ENCODE assay signal across 8 cellular contexts in the genomic region with DNA sequence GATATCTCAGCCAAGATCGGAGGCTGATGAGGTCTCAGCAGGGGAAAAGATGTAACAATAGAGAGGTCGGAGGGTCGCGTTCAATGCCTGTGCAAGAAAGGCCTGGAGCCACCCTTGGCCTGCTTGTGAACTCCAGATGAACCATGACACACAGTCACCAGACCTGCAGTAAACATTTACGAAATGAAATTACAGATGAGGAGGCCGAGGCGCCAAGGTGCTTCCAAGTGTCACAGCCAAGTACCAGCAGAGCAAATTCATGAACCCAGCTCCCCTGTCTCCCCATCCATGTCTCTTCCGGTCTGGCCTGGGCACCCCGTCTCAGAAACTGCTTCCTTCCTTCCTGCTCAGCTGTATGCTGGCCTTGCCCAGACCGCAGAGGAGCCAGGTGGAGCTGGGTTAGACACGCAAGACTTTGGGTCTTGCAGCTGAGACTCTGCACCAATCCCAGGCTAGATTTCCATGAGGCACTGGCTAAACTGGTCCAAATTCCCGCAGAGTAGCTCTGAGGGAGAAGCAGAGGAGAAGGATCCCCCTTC.
DNase-seq lines count a peak whose midpoint lies in the region; ATAC-seq and TF ChIP-seq lines count a peak whose summit lies in the region.

No MANE protein-coding gene starts in this region.

- H3K36me3 ChIP-seq in OCI-LY1 (ENCODE audit: insufficient read depth, low read length), result peaks cover 15% of the 10 kb centered on the region

- H3K9me3 ChIP-seq in OCI-LY1 (ENCODE audit: low read length), result no peaks in the 10 kb centered on the region

- peak overlapping the region; percentile 94 for H3K27ac Mint-ChIP-seq in stimulated activated effector memory CD8-positive, alpha-beta T cell treated with anti-CD3 and anti-CD28 coated beads, Interleukin-12 subunit alpha, Interleukin-12 subunit beta, amount 100 ng/mL, for 72 hours

- peak; percentile 66 for ATAC-seq in stimulated activated effector memory CD8-positive, alpha-beta T cell treated with anti-CD3 and anti-CD28 coated beads, Interleukin-12 subunit alpha, Interleukin-12 subunit beta, amount 100 ng/mL, for 72 hours

- peaks cover 32% of the 10 kb centered on the region for H3K4me1 ChIP-seq in OCI-LY1 (ENCODE audit: insufficient read depth, low read length, severe bottlenecking)

- no peak overlapping the region for H2AFZ ChIP-seq in OCI-LY1 (ENCODE audit: low read length)

- H3K27me3 ChIP-seq in OCI-LY1 (ENCODE audit: insufficient read depth, low read length), result no peaks in the 10 kb centered on the region

- no peak overlapping the region; the same call in 1 of the 2 replicates for H3K9ac ChIP-seq in OCI-LY1 (ENCODE audit: low read length)

- H3K9me2 ChIP-seq in OCI-LY1 (ENCODE audit: low read depth, low read length), result no peaks in the 10 kb centered on the region

- no peak for TF ChIP-seq CTCF in OCI-LY1 (IDR thresholded peaks at IDR 0.05; ENCODE audit: low read length)
- no peak for TF ChIP-seq CTCF in choroid plexus epithelial cell (conservative IDR thresholded peaks at IDR 0.05; ENCODE audit: low read depth, low read length)

- H3K9me3 Mint-ChIP-seq in stimulated activated effector memory CD8-positive, alpha-beta T cell treated with anti-CD3 and anti-CD28 coated beads, Interleukin-12 subunit alpha, Interleukin-12 subunit beta, amount 100 ng/mL, for 72 hours, result no peaks in the 10 kb centered on the region

- peaks cover 27% of the 10 kb centered on the region for H3K4me1 Mint-ChIP-seq in stimulated activated effector memory CD8-positive, alpha-beta T cell treated with anti-CD3 and anti-CD28 coated beads, Interleukin-12 subunit alpha, Interleukin-12 subunit beta, amount 100 ng/mL, for 72 hours

- peak overlapping the region; percentile 14; the same call in 1 of the 2 replicates for H3K4me2 ChIP-seq in OCI-LY1 (ENCODE audit: low read length)

- H3K4me3 Mint-ChIP-seq in stimulated activated effector memory CD8-positive, alpha-beta T cell treated with anti-CD3 and anti-CD28 coated beads, Interleukin-12 subunit alpha, Interleukin-12 subunit beta, amount 100 ng/mL, for 72 hours, result peak overlapping the region; percentile 26

- peak; percentile 31 for DNase-seq in activated CD4-positive, alpha-beta T cell treated with anti-CD3 and anti-CD28 coated beads for 48 hours
- no peak for DNase-seq in activated CD4-positive, alpha-beta T cell treated with anti-CD3 and anti-CD28 coated beads for 1 hour
- DNase-seq in choroid plexus epithelial cell (ENCODE audit: low read depth) (peak; percentile 63), T1000 (lab: John Stamatoyannopoulos, UW) (no peak), NCI-H2171 (lab: John Stamatoyannopoulos, UW) (no peak), EL (no peak)
- no peak for DNase-seq in stimulated activated effector memory CD8-positive, alpha-beta T cell treated with anti-CD3 and anti-CD28 coated beads, Interleukin-12 subunit alpha, Interleukin-12 subunit beta, amount 100 ng/mL, for 72 hours (ENCODE audit: low spot score in 2 of 2)

- H3K4me3 ChIP-seq in OCI-LY1 (ENCODE audit: low read depth, low read length, poor library complexity, severe bottlenecking) (no peak overlapping the region), choroid plexus epithelial cell (ENCODE audit: low read depth, low read length) (no peak overlapping the region)

- peak overlapping the region; percentile 16 for H3K27ac ChIP-seq in OCI-LY1 (ENCODE audit: low read depth, low read length, poor library complexity, severe bottlenecking)

- H3K36me3 Mint-ChIP-seq in stimulated activated effector memory CD8-positive, alpha-beta T cell treated with anti-CD3 and anti-CD28 coated beads, Interleukin-12 subunit alpha, Interleukin-12 subunit beta, amount 100 ng/mL, for 72 hours, result peaks cover 34% of the 10 kb centered on the region

- H4K20me1 ChIP-seq in OCI-LY1 (ENCODE audit: insufficient read depth, low read length), result no peaks in the 10 kb centered on the region

- no peaks in the 10 kb centered on the region for H3F3A ChIP-seq in OCI-LY1 (ENCODE audit: insufficient read depth, low read length)

- H3K79me2 ChIP-seq in OCI-LY1 (ENCODE audit: insufficient read depth, low read length), result no peaks in the 10 kb centered on the region

Comparison
In these comparisons a context has a peak if more than half of its experiments do, and no peak if none do; other contexts are left out.
1. DNase-seq: peak in activated CD4-positive, alpha-beta T cell treated with anti-CD3 and anti-CD28 coated beads for 48 hours (single experiment) and choroid plexus epithelial cell (single experiment); none in activated CD4-positive, alpha-beta T cell treated with anti-CD3 and anti-CD28 coated beads for 1 hour (single experiment), stimulated activated effector memory CD8-positive, alpha-beta T cell treated with anti-CD3 and anti-CD28 coated beads, Interleukin-12 subunit alpha, Interleukin-12 subunit beta, amount 100 ng/mL, for 72 hours (0 of 2), T1000 (single experiment), NCI-H2171 (single experiment) and EL (single experiment).